ENCODE assay signal across 9 cellular contexts in the genomic region with DNA sequence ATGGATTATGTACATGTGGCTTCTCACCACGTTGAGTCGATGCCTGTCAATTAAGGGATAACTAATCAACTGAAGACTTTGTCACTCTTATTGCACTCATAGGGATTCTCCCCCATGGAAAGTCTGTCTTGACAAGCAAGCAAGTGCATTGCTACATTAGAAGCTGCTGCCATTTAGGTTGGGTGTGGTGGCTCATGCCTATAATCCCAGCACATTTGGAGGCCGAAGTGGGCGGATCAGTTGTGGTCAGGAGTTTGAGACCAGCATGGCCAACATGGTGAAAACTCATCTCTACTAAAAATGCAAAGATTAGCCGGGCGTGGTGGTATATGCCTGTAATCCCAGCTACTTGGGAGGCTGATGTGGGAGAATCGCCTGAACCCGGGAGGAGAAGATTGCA. TPM values are rescaled to one million over a fixed set of nuclear protein-coding genes. Genes with fewer than 3 reads are reported as not detected.
A peak's percentile ranks its signal among the peaks of the same experiment; 100 is the strongest.
DNase-seq lines count a peak whose midpoint lies in the region; ATAC-seq lines count a peak whose summit lies in the region.
"Had no signal": no experiment of that assay in that cellular context is flagged by ENCODE, and none has a peak within 500 bp of the region (broad histone marks: within the 10 kb centered on the region; RNA-seq: fewer than 3 reads in every experiment).

No MANE protein-coding gene starts in this region.

- ATAC-seq in HG03045 (IDR thresholded peaks at IDR 0.05; ENCODE audit: unreplicated experiment): no peak

- peak overlapping the region; percentile 43 for H3K4me3 Mint-ChIP-seq in activated T-cell treated with anti-CD3 and anti-CD28 coated beads, Interleukin-2, amount 50 U/mL, for 24 hours
- peak overlapping the region; percentile 61 for H3K4me3 Mint-ChIP-seq in activated T-helper 1 cell treated with anti-CD3 and anti-CD28 coated beads, Interleukin-12 subunit alpha, Interleukin-12 subunit beta, Interleukin-2, Interleukin-4 antibody, amounts not matched to agents 30 ng/mL and 10 ng/mL and 1 ng/mL, durations not matched to agents 14 hours and 24 hours and 36 hours
- H3K4me3 Mint-ChIP-seq in immature natural killer cell: peak overlapping the region; percentile 79 to 96 (median 82)

- H3K27ac ChIP-seq in substantia nigra (ENCODE audit: low read depth, low read length, poor library complexity, severe bottlenecking): peak overlapping the region; percentile 90

- H3K27ac Mint-ChIP-seq in activated T-cell treated with anti-CD3 and anti-CD28 coated beads, Interleukin-2, amount 50 U/mL, for 24 hours: peak overlapping the region; percentile 37
- peak overlapping the region; percentile 58 for H3K27ac Mint-ChIP-seq in activated T-helper 1 cell treated with anti-CD3 and anti-CD28 coated beads, Interleukin-12 subunit alpha, Interleukin-12 subunit beta, Interleukin-2, Interleukin-4 antibody, amounts not matched to agents 30 ng/mL and 10 ng/mL and 1 ng/mL, durations not matched to agents 14 hours and 24 hours and 36 hours
- peak overlapping the region; percentile 77 to 98 (median 85) for H3K27ac Mint-ChIP-seq in immature natural killer cell

- peaks cover 38% of the 10 kb centered on the region for H3K4me1 Mint-ChIP-seq in activated T-cell treated with anti-CD3 and anti-CD28 coated beads, Interleukin-2, amount 50 U/mL, for 24 hours (ENCODE audit: low read depth)
- peaks cover 25% of the 10 kb centered on the region for H3K4me1 Mint-ChIP-seq in activated T-helper 1 cell treated with anti-CD3 and anti-CD28 coated beads, Interleukin-12 subunit alpha, Interleukin-12 subunit beta, Interleukin-2, Interleukin-4 antibody, amounts not matched to agents 30 ng/mL and 10 ng/mL and 1 ng/mL, durations not matched to agents 14 hours and 24 hours and 36 hours (ENCODE audit: low read depth)
- peaks cover 27 to 34% of the 10 kb centered on the region in 2 donors for H3K4me1 Mint-ChIP-seq in immature natural killer cell

- peaks cover 2% of the 10 kb centered on the region for H3K36me3 Mint-ChIP-seq in activated T-cell treated with anti-CD3 and anti-CD28 coated beads, Interleukin-2, amount 50 U/mL, for 24 hours (ENCODE audit: low read depth)
- no peaks in the 10 kb centered on the region for H3K36me3 Mint-ChIP-seq in activated T-helper 1 cell treated with anti-CD3 and anti-CD28 coated beads, Interleukin-12 subunit alpha, Interleukin-12 subunit beta, Interleukin-2, Interleukin-4 antibody, amounts not matched to agents 30 ng/mL and 10 ng/mL and 1 ng/mL, durations not matched to agents 14 hours and 24 hours and 36 hours (ENCODE audit: low read depth)
- no peaks in the 10 kb centered on the region for H3K36me3 Mint-ChIP-seq in immature natural killer cell

- intact Hi-C loops in activated T-helper 1 cell treated with anti-CD3 and anti-CD28 coated beads, Interleukin-12 subunit alpha, Interleukin-12 subunit beta, Interleukin-2, Interleukin-4 antibody, amounts not matched to agents 30 ng/mL and 10 ng/mL and 1 ng/mL, durations not matched to agents 14 hours and 24 hours and 36 hours (cut with micrococcal nuclease): no loop called here

- no peak for DNase-seq in activated T-cell treated with anti-CD3 and anti-CD28 coated beads, Interleukin-2, amount 50 U/mL, for 24 hours
- no peak for DNase-seq in activated T-cell treated with anti-CD3 and anti-CD28 coated beads, Interleukin-2, amount 50 U/mL, for 1 hour
- no peak for DNase-seq in activated T-helper 1 cell treated with anti-CD3 and anti-CD28 coated beads, Interleukin-12 subunit alpha, Interleukin-12 subunit beta, Interleukin-2, Interleukin-4 antibody, amounts not matched to agents 30 ng/mL and 10 ng/mL and 1 ng/mL, durations not matched to agents 14 hours and 24 hours and 36 hours (ENCODE audit: low spot score)
- DNase-seq in immature natural killer cell (no peak), substantia nigra (lab: John Stamatoyannopoulos, UW) (no peak), NCI-H2081 (lab: John Stamatoyannopoulos, UW) (no peak), COLO829 (ENCODE audit: low spot score) (no peak)
- DNase-seq: NCI-H1694 treated with DMSO at 0.1 percent for 48 hours had no signal

- H3K9me3 Mint-ChIP-seq in activated T-cell treated with anti-CD3 and anti-CD28 coated beads, Interleukin-2, amount 50 U/mL, for 24 hours: no peaks in the 10 kb centered on the region
- no peaks in the 10 kb centered on the region for H3K9me3 Mint-ChIP-seq in activated T-helper 1 cell treated with anti-CD3 and anti-CD28 coated beads, Interleukin-12 subunit alpha, Interleukin-12 subunit beta, Interleukin-2, Interleukin-4 antibody, amounts not matched to agents 30 ng/mL and 10 ng/mL and 1 ng/mL, durations not matched to agents 14 hours and 24 hours and 36 hours
- no peaks in the 10 kb centered on the region for H3K9me3 Mint-ChIP-seq in immature natural killer cell

- no peaks in the 10 kb centered on the region for H3K27me3 Mint-ChIP-seq in activated T-cell treated with anti-CD3 and anti-CD28 coated beads, Interleukin-2, amount 50 U/mL, for 24 hours
- H3K27me3 Mint-ChIP-seq in activated T-helper 1 cell treated with anti-CD3 and anti-CD28 coated beads, Interleukin-12 subunit alpha, Interleukin-12 subunit beta, Interleukin-2, Interleukin-4 antibody, amounts not matched to agents 30 ng/mL and 10 ng/mL and 1 ng/mL, durations not matched to agents 14 hours and 24 hours and 36 hours (ENCODE audit: insufficient read depth): no peaks in the 10 kb centered on the region
- peaks cover 2 to 9% (median 5%) of the 10 kb centered on the region in 3 donors for H3K27me3 Mint-ChIP-seq in immature natural killer cell (ENCODE audit: low read depth in 3 of 3)

RNA-seq across cellular contexts. Expression of a gene that starts 18.3 kb away (rescaled TPM):
- total RNA-seq in activated T-helper 1 cell treated with anti-CD3 and anti-CD28 coated beads, Interleukin-12 subunit alpha, Interleukin-12 subunit beta, Interleukin-2, Interleukin-4 antibody, amounts not matched to agents 30 ng/mL and 10 ng/mL and 1 ng/mL, durations not matched to agents 14 hours and 24 hours and 36 hours: 2.3 and 2.4 TPM in 2 replicates
- 1 to 10 TPM; 4.5 to 7.4 (median 6.1) TPM for polyA plus RNA-seq in immature natural killer cell

RNA-seq across cellular contexts. Expression of a gene that starts 32.1 kb away (rescaled TPM):
- 19.4 and 20.7 TPM in 2 replicates for total RNA-seq in activated T-helper 1 cell treated with anti-CD3 and anti-CD28 coated beads, Interleukin-12 subunit alpha, Interleukin-12 subunit beta, Interleukin-2, Interleukin-4 antibody, amounts not matched to agents 30 ng/mL and 10 ng/mL and 1 ng/mL, durations not matched to agents 14 hours and 24 hours and 36 hours
- 10 to 100 TPM; 12.2 to 17.2 (median 14.2) TPM for polyA plus RNA-seq in immature natural killer cell

RNA-seq across cellular contexts. Expression of a gene that starts 40.9 kb away (rescaled TPM):
- total RNA-seq in activated T-helper 1 cell treated with anti-CD3 and anti-CD28 coated beads, Interleukin-12 subunit alpha, Interleukin-12 subunit beta, Interleukin-2, Interleukin-4 antibody, amounts not matched to agents 30 ng/mL and 10 ng/mL and 1 ng/mL, durations not matched to agents 14 hours and 24 hours and 36 hours: 338 and 351 TPM in 2 replicates
- 1,000 to 10,000 TPM in 1 of 3 donors, 100 to 1,000 TPM in 2; 610 to 1,222 (median 775) TPM for polyA plus RNA-seq in immature natural killer cell

RNA-seq across cellular contexts. Expression of a gene that starts 48.3 kb away (rescaled TPM):
- 86.4 and 87.3 TPM in 2 replicates for total RNA-seq in activated T-helper 1 cell treated with anti-CD3 and anti-CD28 coated beads, Interleukin-12 subunit alpha, Interleukin-12 subunit beta, Interleukin-2, Interleukin-4 antibody, amounts not matched to agents 30 ng/mL and 10 ng/mL and 1 ng/mL, durations not matched to agents 14 hours and 24 hours and 36 hours
- 100 to 1,000 TPM; 143 to 227 (median 183) TPM for polyA plus RNA-seq in immature natural killer cell
